ENCODE assay signal across 1 cellular context in genomic region chr7:76395605-76396004, GRCh38. TPM values are rescaled to one million over a fixed set of nuclear protein-coding genes. Genes with fewer than 3 reads are reported as not detected.
"Had no signal": no experiment of that assay in that cellular context is flagged by ENCODE, and none has a peak within 500 bp of the region (broad histone marks: within the 10 kb centered on the region; RNA-seq: fewer than 3 reads in every experiment).

No MANE protein-coding gene starts in this region.

RNA-seq across cellular contexts. Expression of gene ZP3, which starts 29.1 kb away (rescaled TPM):
- total RNA-seq: Right ventricle myocardium superior had no signal
